In genomic region chr4:98995183-98996055, GRCh38 we compare ENCODE assay signal across 8 cellular contexts. TPM values are rescaled to one million over a fixed set of nuclear protein-coding genes. Genes with fewer than 3 reads are reported as not detected.
DNase-seq lines count a peak whose midpoint lies in the region; ATAC-seq and TF ChIP-seq lines count a peak whose summit lies in the region.

Gene METAP1, plus strand, starts transcription at chr4:98995721. Its CDS starts 33 bp downstream, at chr4:98995754.

- peak; percentile 94 for DNase-seq in COLO829 (ENCODE audit: low spot score)
- peak; percentile 99 for DNase-seq in GM20000 (ENCODE audit: low spot score)
- DNase-seq in HT-29 (ENCODE audit: low spot score): peak; percentile 94
- peak; percentile 92 for DNase-seq in NK-92 treated with Interleukin-12 subunit alpha and Interleukin-12 subunit beta, amount 100 ng/mL, for 24 hours (lab: John Stamatoyannopoulos, UW)
- DNase-seq in effector memory CD4-positive, alpha-beta T cell: peak; percentile 94 to 95 (median 95)
- DNase-seq in memory B cell (ENCODE audit: low spot score in 2 of 2): peak; percentile 88 to 95
- DNase-seq in stimulated activated CD8-positive, alpha-beta memory T cell treated with anti-CD3 and anti-CD28 coated beads, Interleukin-12 subunit alpha, Interleukin-12 subunit beta, amount 100 ng/mL, for 24 hours (ENCODE audit: extremely low read depth): peak; percentile 90

- peak within 1 kb of the TSS; percentile 92 for H3K27ac Mint-ChIP-seq in memory B cell

- peak; percentile 87 for ATAC-seq in memory B cell (ENCODE audit: low read depth)

- no peaks in the 10 kb centered on the region for H3K36me3 ChIP-seq in effector memory CD4-positive, alpha-beta T cell (ENCODE audit: control insufficient read depth, insufficient read depth, low read length)

- no peaks in the 10 kb centered on the region for H3K27me3 Mint-ChIP-seq in memory B cell

- H3K27me3 ChIP-seq in effector memory CD4-positive, alpha-beta T cell (replicated peaks; ENCODE audit: control insufficient read depth, insufficient read depth, low read length, poor library complexity, severe bottlenecking): no peaks in the 10 kb centered on the region

- peak; percentile 78 for TF ChIP-seq CTCF in GM20000 (IDR thresholded peaks at IDR 0.05; ENCODE audit: extremely low read depth, missing control alignments)

- POLR2A ChIA-PET in activated CD8-positive, alpha-beta memory T cell treated with anti-CD3 and anti-CD28 coated beads for 36 hours (lab: Charles Lee): interaction anchor here (0.7 to 3.1 kb wide), 11 partner anchors 10 to 734 kb away, joined by 3 to 39 read pairs (median 5); partner anchors contain the start of genes ADH5, EIF4E and RAP1GDS1

- no peaks in the 10 kb centered on the region for H3K9me3 ChIP-seq in effector memory CD4-positive, alpha-beta T cell (ENCODE audit: control insufficient read depth, low read length)

- H3K4me1 ChIP-seq in effector memory CD4-positive, alpha-beta T cell (ENCODE audit: control insufficient read depth, insufficient read depth, low read length, poor library complexity, severe bottlenecking): peaks cover 9% of the 10 kb centered on the region

- no peaks in the 10 kb centered on the region for H3K36me3 Mint-ChIP-seq in memory B cell

- peak within 1 kb of the TSS; percentile 89 for H3K4me3 Mint-ChIP-seq in memory B cell

- peak within 1 kb of the TSS; percentile 81 for H3K27ac ChIP-seq in effector memory CD4-positive, alpha-beta T cell (ENCODE audit: insufficient read depth, low read length, poor library complexity, severe bottlenecking)

- peaks cover 22% of the 10 kb centered on the region for H3K4me1 Mint-ChIP-seq in memory B cell

- CTCF ChIA-PET in activated CD8-positive, alpha-beta memory T cell treated with anti-CD3 and anti-CD28 coated beads for 36 hours (lab: Charles Lee): interaction anchor here (0.5 to 4.0 kb wide), 21 partner anchors 8 to 852 kb away, joined by 3 to 43 read pairs (median 4); partner anchors contain the start of genes ADH5, EIF4E and STPG2

- peak within 1 kb of the TSS; percentile 99 for H3K4me3 ChIP-seq in effector memory CD4-positive, alpha-beta T cell (ENCODE audit: insufficient read depth, low read depth, low read length, poor library complexity, severe bottlenecking)

- no peaks in the 10 kb centered on the region for H3K9me3 Mint-ChIP-seq in memory B cell

RNA-seq across cellular contexts. Expression of gene METAP1, which starts in this region (rescaled TPM):
- 55.3 and 60.0 TPM in 2 replicates for total RNA-seq in HT-29 (2014; rRNA removed; shearing (Covaris generic))
- 10 to 100 TPM; 55.7 to 58.3 TPM for total RNA-seq in activated CD8-positive, alpha-beta memory T cell treated with anti-CD3 and anti-CD28 coated beads for 36 hours

Comparison
In these comparisons a context has a peak if more than half of its experiments do, and no peak if none do; other contexts are left out.
1. Peak in every context shown above with its lines: DNase-seq, ATAC-seq, H3K4me3 ChIP-seq and H3K27ac ChIP-seq.